ENCODE assay signal across 26 cellular contexts in genomic region chr9:131320031-131320685, GRCh38. TPM values are rescaled to one million over a fixed set of nuclear protein-coding genes. Genes with fewer than 3 reads are reported as not detected.
DNase-seq lines count a peak whose midpoint lies in the region; ATAC-seq and TF ChIP-seq lines count a peak whose summit lies in the region.
"Had no signal": no experiment of that assay in that cellular context is flagged by ENCODE, and none has a peak within 500 bp of the region (broad histone marks: within the 10 kb centered on the region; RNA-seq: fewer than 3 reads in every experiment).

No MANE protein-coding gene starts in this region.

- no peak overlapping the region for H3K18ac ChIP-seq in trophoblast cell (ENCODE audit: low read length)

- no peak overlapping the region for H2AFZ ChIP-seq in trophoblast cell (ENCODE audit: insufficient read depth, low read length, poor library complexity)
- H2AFZ ChIP-seq: GM23248 had no signal

- intact Hi-C loops in Right ventricle myocardium inferior (cut with DNase I) (no loop called here), cardiac septum (cut with DNase I) (no loop called here), heart left ventricle (cut with DNase I) (no loop called here)
- intact Hi-C loops in CD4-positive, alpha-beta memory T cell (cut with micrococcal nuclease) = no loop called here

- no peak overlapping the region for H2BK12ac ChIP-seq in trophoblast cell (ENCODE audit: low read length)

- no peak overlapping the region for H3K23ac ChIP-seq in trophoblast cell (ENCODE audit: low read length)

- no peak overlapping the region for H2AK5ac ChIP-seq in trophoblast cell (ENCODE audit: low read length)

- H4K12ac ChIP-seq in trophoblast cell (ENCODE audit: low read depth, low read length) = no peak overlapping the region

- H3K36me3 ChIP-seq in heart left ventricle (no peaks in the 10 kb centered on the region), trophoblast cell (ENCODE audit: control insufficient read depth in 1 of 2, insufficient read depth in 2 of 2, low read length in 2 of 2) (no peaks in the 10 kb centered on the region)
- H3K36me3 ChIP-seq in CD4-positive, alpha-beta memory T cell (ENCODE audit: insufficient read depth, low read length) = no peaks in the 10 kb centered on the region
- H3K36me3 ChIP-seq: SJSA1, thyroid gland had no signal

- peaks cover 0 to 1% (median 0%) of the 10 kb centered on the region in 4 donors for H3K4me1 Mint-ChIP-seq in CD4-positive, alpha-beta memory T cell
- H3K4me1 Mint-ChIP-seq: activated naive CD8-positive, alpha-beta T cell treated with anti-CD3 and anti-CD28 coated beads, Interleukin-2, amount 50 U/mL, for 24 hours; brain; nephron; stimulated activated naive B cell treated with anti-CD40 and anti-IgM and Interleukin-4, amounts not matched to agents 10 μg/mL and 1 μg/mL and 100 μg/mL, for 72 hours had no signal

- TF ChIP-seq POLR2A in heart left ventricle (IDR thresholded peaks at IDR 0.05) = no peak

- TF ChIP-seq CTCF in heart left ventricle (IDR thresholded peaks at IDR 0.05) = no peak

- H3K36me3 Mint-ChIP-seq in CD4-positive, alpha-beta memory T cell = no peaks in the 10 kb centered on the region
- H3K36me3 Mint-ChIP-seq: brain; stimulated activated naive B cell treated with anti-CD40 and anti-IgM and Interleukin-4, amounts not matched to agents 10 μg/mL and 1 μg/mL and 100 μg/mL, for 72 hours had no signal

- no peak overlapping the region for H3K9ac ChIP-seq in trophoblast cell (ENCODE audit: low read length)
- H3K9ac ChIP-seq: GM23248 had no signal

- WGBS in heart left ventricle, 4 donors = 45 to 64% (median 57%) methylated on average over 18 to 19 of the region's 19 CpGs
- WGBS in trophoblast cell (ENCODE audit: extremely low coverage, insufficient coverage, insufficient read length) = no CpG with 5 or more reads among the region's 19 CpGs

- H3K4ac ChIP-seq in trophoblast cell (ENCODE audit: low read depth, low read length) = no peak overlapping the region

- H3K4me3 Mint-ChIP-seq in CD4-positive, alpha-beta memory T cell = no peak overlapping the region
- H3K4me3 Mint-ChIP-seq: activated naive CD8-positive, alpha-beta T cell treated with anti-CD3 and anti-CD28 coated beads, Interleukin-2, amount 50 U/mL, for 24 hours; brain; effector memory CD8-positive, alpha-beta T cell; nephron; stimulated activated naive B cell treated with anti-CD40 and anti-IgM and Interleukin-4, amounts not matched to agents 10 μg/mL and 1 μg/mL and 100 μg/mL, for 72 hours; T-helper 17 cell had no signal

- DNase-seq in Right ventricle myocardium inferior (ENCODE audit: missing footprints) = peak; percentile 88
- no peak for DNase-seq in cardiac septum (ENCODE audit: low spot score)
- peak; percentile 75 to 90 (median 77) for DNase-seq in heart left ventricle
- peak; percentile 87 for DNase-seq in trophoblast cell
- DNase-seq in CD4-positive, alpha-beta memory T cell = no peak
- no peak for DNase-seq in activated T-cell treated with anti-CD3 and anti-CD28 coated beads for 4 hours
- DNase-seq in NCI-H2107 (lab: John Stamatoyannopoulos, UW) = no peak
- DNase-seq in cortex of kidney (lab: John Stamatoyannopoulos, UW) = no peak
- DNase-seq: activated CD8-positive, alpha-beta memory T cell treated with anti-CD3 and anti-CD28 coated beads, Interleukin-2, amount 50 U/mL, for 4 hours; activated naive CD8-positive, alpha-beta T cell treated with anti-CD3 and anti-CD28 coated beads, Interleukin-2, amount 50 U/mL, for 24 hours; effector memory CD8-positive, alpha-beta T cell; GM23248; KG1; left colon; midbrain; NCI-H1694; NCI-H226; PC-3; stimulated activated CD4-positive, alpha-beta T cell treated with anti-CD3 and anti-CD28 coated beads, Interleukin-1b, Interleukin-23, amount 100 ng/mL, for 48 hours; stimulated activated naive B cell treated with anti-CD40 and anti-IgM and Interleukin-4, amounts not matched to agents 10 μg/mL and 1 μg/mL and 100 μg/mL, for 72 hours; T-helper 17 cell; thyroid gland had no signal

- H3K79me2 ChIP-seq in trophoblast cell (ENCODE audit: control insufficient read depth, insufficient read depth, low read length, poor library complexity) = no peaks in the 10 kb centered on the region

- POLR2A ChIA-PET in CD4-positive, alpha-beta memory T cell (lab: Charles Lee; ENCODE audit: partially characterized antibody) = no interaction called here

- H3K79me1 ChIP-seq in trophoblast cell (ENCODE audit: low read length) = no peaks in the 10 kb centered on the region

- H3K27ac Mint-ChIP-seq in CD4-positive, alpha-beta memory T cell = no peak overlapping the region
- H3K27ac Mint-ChIP-seq: activated naive CD8-positive, alpha-beta T cell treated with anti-CD3 and anti-CD28 coated beads, Interleukin-2, amount 50 U/mL, for 24 hours; brain; effector memory CD8-positive, alpha-beta T cell; nephron; stimulated activated naive B cell treated with anti-CD40 and anti-IgM and Interleukin-4, amounts not matched to agents 10 μg/mL and 1 μg/mL and 100 μg/mL, for 72 hours; T-helper 17 cell had no signal

- no peaks in the 10 kb centered on the region for H3K9me3 Mint-ChIP-seq in CD4-positive, alpha-beta memory T cell
- H3K9me3 Mint-ChIP-seq: activated naive CD8-positive, alpha-beta T cell treated with anti-CD3 and anti-CD28 coated beads, Interleukin-2, amount 50 U/mL, for 24 hours; brain; effector memory CD8-positive, alpha-beta T cell; nephron; stimulated activated naive B cell treated with anti-CD40 and anti-IgM and Interleukin-4, amounts not matched to agents 10 μg/mL and 1 μg/mL and 100 μg/mL, for 72 hours had no signal

- no peak overlapping the region for H3K4me2 ChIP-seq in trophoblast cell (ENCODE audit: low read length)

- no peak overlapping the region for H2BK120ac ChIP-seq in trophoblast cell (ENCODE audit: insufficient read depth, low read length, poor library complexity)

- H3K4me3 ChIP-seq in heart left ventricle (no peak overlapping the region), trophoblast cell (ENCODE audit: low read depth, low read length) (no peak overlapping the region)
- no peak overlapping the region for H3K4me3 ChIP-seq in CD4-positive, alpha-beta memory T cell (ENCODE audit: low read length in 2 of 2)
- H3K4me3 ChIP-seq: GM23248, SJSA1, thyroid gland had no signal

- peaks cover 0 to 24% (median 12%) of the 10 kb centered on the region in 12 donors for H3K4me1 ChIP-seq in heart left ventricle
- H3K4me1 ChIP-seq in trophoblast cell (ENCODE audit: control insufficient read depth in 1 of 2, insufficient read depth in 2 of 2, low read length in 2 of 2) = peaks cover 0 to 7% of the 10 kb centered on the region in 2 experiments
- H3K4me1 ChIP-seq in CD4-positive, alpha-beta memory T cell (ENCODE audit: insufficient read depth, low read length) = no peaks in the 10 kb centered on the region
- H3K4me1 ChIP-seq: SJSA1, thyroid gland had no signal

- H4K91ac ChIP-seq in trophoblast cell (ENCODE audit: low read depth, low read length) = no peak overlapping the region

- no peaks in the 10 kb centered on the region for H3K27me3 Mint-ChIP-seq in CD4-positive, alpha-beta memory T cell
- H3K27me3 Mint-ChIP-seq: activated naive CD8-positive, alpha-beta T cell treated with anti-CD3 and anti-CD28 coated beads, Interleukin-2, amount 50 U/mL, for 24 hours; T-helper 17 cell had no signal

- H3K14ac ChIP-seq in trophoblast cell (ENCODE audit: low read length) = no peak overlapping the region

- H2BK5ac ChIP-seq in trophoblast cell (ENCODE audit: low read depth, low read length, poor library complexity) = no peak overlapping the region

- ATAC-seq in Right ventricle myocardium inferior (peak; percentile 94), heart left ventricle (peak; percentile 69 to 86 (median 78))
- ATAC-seq: activated naive CD8-positive, alpha-beta T cell treated with anti-CD3 and anti-CD28 coated beads, Interleukin-2, amount 50 U/mL, for 24 hours; effector memory CD8-positive, alpha-beta T cell; esophagus mucosa; left colon; PC-3; stimulated activated naive B cell treated with anti-CD40 and anti-IgM and Interleukin-4, amounts not matched to agents 10 μg/mL and 1 μg/mL and 100 μg/mL, for 72 hours; T-helper 17 cell had no signal

- no peak overlapping the region for H4K8ac ChIP-seq in trophoblast cell (ENCODE audit: low read depth, low read length)

- peak overlapping the region in 11 of 12 donors; percentile 5 to 65 (median 52) for H3K27ac ChIP-seq in heart left ventricle
- no peak overlapping the region for H3K27ac ChIP-seq in trophoblast cell (ENCODE audit: low read depth, low read length)
- no peak overlapping the region for H3K27ac ChIP-seq in CD4-positive, alpha-beta memory T cell (ENCODE audit: low read depth, low read length)
- H3K27ac ChIP-seq: GM23248, SJSA1, thyroid gland had no signal

- no peaks in the 10 kb centered on the region for H3K9me3 ChIP-seq in heart left ventricle
- peaks cover 3% of the 10 kb centered on the region for H3K9me3 ChIP-seq in trophoblast cell (ENCODE audit: insufficient read depth, low read depth, low read length)
- no peaks in the 10 kb centered on the region for H3K9me3 ChIP-seq in CD4-positive, alpha-beta memory T cell (ENCODE audit: control insufficient read depth in 1 of 2, low read length in 2 of 2)
- H3K9me3 ChIP-seq: SJSA1, thyroid gland had no signal

- no peaks in the 10 kb centered on the region for H3K27me3 ChIP-seq in heart left ventricle
- no peaks in the 10 kb centered on the region for H3K27me3 ChIP-seq in trophoblast cell (ENCODE audit: insufficient read depth, low read length)
- no peaks in the 10 kb centered on the region for H3K27me3 ChIP-seq in CD4-positive, alpha-beta memory T cell (ENCODE audit: insufficient read depth, low read length)
- H3K27me3 ChIP-seq: SJSA1, thyroid gland had no signal

- CTCF ChIA-PET in CD4-positive, alpha-beta memory T cell (lab: Charles Lee; ENCODE audit: partially characterized antibody) = no interaction called here

RNA-seq across cellular contexts. Expression of gene PLPP7, which starts 30.6 kb away (rescaled TPM):
- total RNA-seq in Right ventricle myocardium inferior = 107 TPM
- total RNA-seq in cardiac septum = 78.7 TPM
- 100 to 1,000 TPM in 6 of 9 donors, 10 to 100 TPM in 3; 78.8 to 293 (median 109) TPM for total RNA-seq in heart left ventricle
- 100 to 1,000 TPM in 1 of 2 donors, 10 to 100 TPM in 1; 56.1 to 166 TPM for polyA plus RNA-seq in heart left ventricle
- 0.10 and 0.17 TPM in 2 replicates for polyA plus RNA-seq in trophoblast cell (2013)
- total RNA-seq in CD4-positive, alpha-beta memory T cell = not detected
- polyA plus RNA-seq in CD4-positive, alpha-beta memory T cell = not detected
- total RNA-seq: PC-3 had no signal

RNA-seq across cellular contexts. Expression of gene FAM78A, which starts 43.8 kb away (rescaled TPM):
- total RNA-seq in Right ventricle myocardium inferior = 62.9 TPM
- total RNA-seq in cardiac septum = 27.2 TPM
- 10 to 100 TPM; 24.8 to 36.0 (median 33.4) TPM for total RNA-seq in heart left ventricle
- polyA plus RNA-seq in heart left ventricle = 10 to 100 TPM; 13.6 to 37.9 TPM
- 0.56 and 0.60 TPM in 2 replicates for polyA plus RNA-seq in trophoblast cell (2013)
- total RNA-seq in CD4-positive, alpha-beta memory T cell = 10 to 100 TPM; 93.5 TPM
- polyA plus RNA-seq in CD4-positive, alpha-beta memory T cell = 10 to 100 TPM in 1 of 2 donors, 1 to 10 TPM in 1; 5.5 to 29.2 TPM

Comparison
In these comparisons a context has a peak if more than half of its experiments do, and no peak if none do; other contexts are left out.
1. DNase-seq: peak in Right ventricle myocardium inferior (single experiment), heart left ventricle (5 of 5) and trophoblast cell (2 of 2); none in cardiac septum (single experiment), CD4-positive, alpha-beta memory T cell (0 of 5), activated T-cell treated with anti-CD3 and anti-CD28 coated beads for 4 hours (single experiment), NCI-H2107 (single experiment) and cortex of kidney (single experiment).
2. H3K27ac ChIP-seq: peak in heart left ventricle (11 of 12); none in trophoblast cell (single experiment) and CD4-positive, alpha-beta memory T cell (single experiment).
3. RNA of gene PLPP7, which starts 30.6 kb away (total RNA-seq): 78.8 to 293 TPM in heart left ventricle, 107 TPM in Right ventricle myocardium inferior (single experiment) and 78.7 TPM in cardiac septum (single experiment); not detected in CD4-positive, alpha-beta memory T cell; every median in the first group is over 10 times any median in the second.